Comparison of ENCODE assay signal across 20 cellular contexts in the genomic region with DNA sequence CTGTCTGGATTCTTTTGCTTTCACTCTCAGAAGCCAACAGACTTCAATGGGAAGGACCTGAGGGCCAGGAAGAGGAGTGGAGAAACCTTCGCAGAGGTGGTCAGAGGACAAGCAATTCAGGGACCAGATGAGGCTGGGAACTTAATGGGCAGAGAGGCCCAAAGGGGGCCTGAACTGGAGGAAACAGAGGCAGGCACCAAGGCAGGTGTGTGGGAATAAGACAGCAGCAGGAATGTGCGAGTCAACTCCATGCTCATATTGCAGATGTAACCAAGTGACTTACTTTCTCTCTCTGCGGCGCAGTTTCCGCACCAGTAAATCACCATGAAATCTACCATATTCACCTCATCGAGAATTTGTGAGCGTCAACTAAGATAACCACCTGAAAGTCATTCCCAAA.
A peak's percentile ranks its signal among the peaks of the same experiment; 100 is the strongest.
DNase-seq lines count a peak whose midpoint lies in the region; ATAC-seq and TF ChIP-seq lines count a peak whose summit lies in the region.
"Had no signal": no experiment of that assay in that cellular context is flagged by ENCODE, and none has a peak within 500 bp of the region (broad histone marks: within the 10 kb centered on the region; RNA-seq: fewer than 3 reads in every experiment).

No MANE protein-coding gene starts in this region.

- dilution Hi-C loops in IMR-90 (cut with HindIII; ENCODE audit: low sequenced_read_pairs, unreplicated experiment) = no loop called here

- H3K9me1 ChIP-seq in IMR-90 (ENCODE audit: insufficient read depth, low read length) = peaks cover 9% of the 10 kb centered on the region

- H4K8ac ChIP-seq in IMR-90 (ENCODE audit: low read depth in 2 of 2, low read length in 2 of 2) = peak overlapping the region in 1 of 2 experiments; percentile 47; a peak in 1 of 4 replicates
- H4K8ac ChIP-seq in mesenchymal stem cell (ENCODE audit: low read length) = peak overlapping the region; percentile 19

- 83% methylated on average over 1 of the region's 7 CpGs; no CpG with 5 or more reads in 1 of the 2 experiments for WGBS in IMR-90 (ENCODE audit: extremely low coverage in 2 of 2, insufficient read length in 1 of 2), 2 experiments
- 97% methylated on average over 7 of the region's 7 CpGs for WGBS in mesenchymal stem cell

- peaks cover 37% of the 10 kb centered on the region for H3K4me1 Mint-ChIP-seq in CD14-positive monocyte
- H3K4me1 Mint-ChIP-seq in osteocyte (ENCODE audit: unreplicated experiment) = peaks cover 20% of the 10 kb centered on the region
- H3K4me1 Mint-ChIP-seq in Caco-2 (ENCODE audit: low read depth, unreplicated experiment) = no peaks in the 10 kb centered on the region
- H3K4me1 Mint-ChIP-seq: B cell; CD8-positive, alpha-beta memory T cell had no signal

- TF ChIP-seq CTCF in CD14-positive monocyte (IDR thresholded peaks at IDR 0.05) (no peak), IMR-90 (conservative IDR thresholded peaks at IDR 0.05; ENCODE audit: low read depth, low read length) (no peak), osteocyte (IDR thresholded peaks at IDR 0.05) (no peak), Caco-2 (IDR thresholded peaks at IDR 0.05; ENCODE audit: insufficient read depth in 1 of 2, low read depth in 1 of 2, low read length in 1 of 2, severe bottlenecking in 1 of 2, unreplicated experiment in 1 of 2) (no peak)

- H2BK5ac ChIP-seq in IMR-90 (ENCODE audit: low read depth, low read length, poor library complexity, severe bottlenecking) = no peak overlapping the region
- no peak overlapping the region for H2BK5ac ChIP-seq in mesenchymal stem cell (ENCODE audit: low read depth, low read length, poor library complexity, severe bottlenecking)

- H3K36me3 Mint-ChIP-seq in CD14-positive monocyte = peaks cover 3 to 4% of the 10 kb centered on the region in 2 donors
- H3K36me3 Mint-ChIP-seq in osteocyte (ENCODE audit: unreplicated experiment) = no peaks in the 10 kb centered on the region
- no peaks in the 10 kb centered on the region for H3K36me3 Mint-ChIP-seq in Caco-2 (ENCODE audit: insufficient read depth, unreplicated experiment)
- H3K36me3 Mint-ChIP-seq: CD8-positive, alpha-beta memory T cell had no signal

- H4K91ac ChIP-seq in IMR-90 (ENCODE audit: insufficient read depth, low read depth, low read length) (0 out of 2 replicates have a peak overlapping the region, but pooled peaks have one; percentile 6), mesenchymal stem cell (ENCODE audit: low read length) (no peak overlapping the region)

- no peak overlapping the region for H3K56ac ChIP-seq in IMR-90 (ENCODE audit: extremely low read depth, insufficient read depth, low read length)

- no peaks in the 10 kb centered on the region for H3K27me3 ChIP-seq in IMR-90 (ENCODE audit: control insufficient read depth, insufficient read depth, low read length)
- H3K27me3 ChIP-seq in mesenchymal stem cell (ENCODE audit: control insufficient read depth in 1 of 2, insufficient read depth in 1 of 2, low read length in 2 of 2) = no peaks in the 10 kb centered on the region
- H3K27me3 ChIP-seq in Caco-2 (replicated peaks; ENCODE audit: control insufficient read depth, insufficient read depth, low read length) = no peaks in the 10 kb centered on the region
- H3K27me3 ChIP-seq: BLaER1 had no signal

- H3K4me3 Mint-ChIP-seq in CD14-positive monocyte (peak overlapping the region in 1 of 2 donors; percentile 61), osteocyte (ENCODE audit: unreplicated experiment) (no peak overlapping the region), Caco-2 (ENCODE audit: unreplicated experiment) (no peak overlapping the region)
- H3K4me3 Mint-ChIP-seq: B cell; CD4-positive, alpha-beta T cell; CD8-positive, alpha-beta memory T cell; GM23338; HFFc6 had no signal

- CTCF ChIA-PET in IMR-90 (lab: Yijun Ruan, JAX) = interaction anchor here (0.7 kb wide), 1 partner anchor 15 kb away, joined by 3 read pairs; no protein-coding TSS in a partner anchor
- CTCF ChIA-PET in Caco-2 (lab: Charles Lee) = no interaction called here

- H4K5ac ChIP-seq in IMR-90 (ENCODE audit: low read depth, low read length) = 0 out of 2 replicates have a peak overlapping the region, but pooled peaks have one; percentile 45

- no peak overlapping the region for H3K23ac ChIP-seq in IMR-90 (ENCODE audit: low read depth, low read length)
- no peak overlapping the region for H3K23ac ChIP-seq in mesenchymal stem cell (ENCODE audit: low read length in 2 of 2)

- peak overlapping the region; percentile 36; the same call in 1 of the 2 replicates for H2BK20ac ChIP-seq in IMR-90 (ENCODE audit: low read depth, low read length)

- H3K4me3 ChIP-seq in IMR-90 (ENCODE audit: insufficient read depth, low read depth, low read length) = no peak overlapping the region
- H3K4me3 ChIP-seq in mesenchymal stem cell (ENCODE audit: insufficient read depth in 1 of 2, low read depth in 1 of 2, low read length in 2 of 2) = no peak overlapping the region
- no peak overlapping the region for H3K4me3 ChIP-seq in Caco-2 (ENCODE audit: low read depth, low read length)
- H3K4me3 ChIP-seq: BLaER1, GM23338, HAP-1 had no signal

- H2BK15ac ChIP-seq in IMR-90 (ENCODE audit: low read depth, low read length) (no peak overlapping the region), mesenchymal stem cell (ENCODE audit: low read depth, poor library complexity, severe bottlenecking) (no peak overlapping the region)

- H3K18ac ChIP-seq in IMR-90 (ENCODE audit: low read depth, low read length) (no peak overlapping the region), mesenchymal stem cell (ENCODE audit: low read depth in 1 of 2, low read length in 2 of 2) (no peak overlapping the region)

- BruUV-seq in IMR-90 (replicated peaks; lab: Mats Ljungman, UMichigan) (no TSS peak), Caco-2 (replicated peaks; lab: Mats Ljungman, UMichigan) (no TSS peak)

- ATAC-seq in IMR-90 (ENCODE audit: low read depth) = no peak
- no peak for ATAC-seq in HG02571 (IDR thresholded peaks at IDR 0.05; ENCODE audit: unreplicated experiment)
- ATAC-seq: GM23338 had no signal

- no peak overlapping the region for H3K9ac ChIP-seq in IMR-90 (ENCODE audit: low read depth, low read length)
- H3K9ac ChIP-seq in mesenchymal stem cell (ENCODE audit: low read length) = no peak overlapping the region
- H3K9ac ChIP-seq: BLaER1 had no signal

- H3K14ac ChIP-seq in IMR-90 (replicated peaks; ENCODE audit: low read depth, low read length) (no peak overlapping the region), mesenchymal stem cell (ENCODE audit: low read length in 2 of 2) (peak overlapping the region in 1 of 2 experiments; percentile 75)

- POLR2A ChIA-PET in IMR-90 (lab: Charles Lee; ENCODE audit: unreplicated experiment) = no interaction called here
- POLR2A ChIA-PET in Caco-2 (lab: Charles Lee) = no interaction called here

- H3K9me3 ChIP-seq in IMR-90 (ENCODE audit: control insufficient read depth, insufficient read depth, low read length) (no peaks in the 10 kb centered on the region), mesenchymal stem cell (ENCODE audit: control insufficient read depth, low read length) (no peaks in the 10 kb centered on the region), Caco-2 (no peaks in the 10 kb centered on the region; the same call in 1 of the 2 replicates)
- H3K9me3 ChIP-seq: BLaER1, HAP-1 had no signal

- H3K27ac Mint-ChIP-seq in CD14-positive monocyte (peak overlapping the region in 4 of 7 donors; percentile 48 to 79 (median 76)), osteocyte (ENCODE audit: unreplicated experiment) (peak overlapping the region; percentile 67), Caco-2 (ENCODE audit: unreplicated experiment) (no peak overlapping the region)
- H3K27ac Mint-ChIP-seq: B cell; CD4-positive, alpha-beta T cell; CD8-positive, alpha-beta memory T cell; HFFc6 had no signal

- in situ Hi-C loops in IMR-90 (cut with MboI; ENCODE audit: low sequenced_read_pairs) = no loop called here

- H3K4me1 ChIP-seq in IMR-90 (ENCODE audit: control insufficient read depth, insufficient read depth, low read length) = peaks cover 9% of the 10 kb centered on the region
- H3K4me1 ChIP-seq in mesenchymal stem cell (ENCODE audit: control insufficient read depth, insufficient read depth, low read depth, low read length) = peaks cover 19% of the 10 kb centered on the region
- no peaks in the 10 kb centered on the region for H3K4me1 ChIP-seq in Caco-2
- H3K4me1 ChIP-seq: BLaER1, HAP-1 had no signal

- H2AFZ ChIP-seq in IMR-90 (replicated peaks; ENCODE audit: low read length, poor library complexity) (peak overlapping the region; percentile 27), mesenchymal stem cell (ENCODE audit: low read depth, low read length) (no peak overlapping the region)
- H2AFZ ChIP-seq: GM23338 had no signal

- H2AK5ac ChIP-seq in IMR-90 (ENCODE audit: low read depth, low read length) (no peak overlapping the region), mesenchymal stem cell (ENCODE audit: low read length, severe bottlenecking) (peak overlapping the region; percentile 38)

- H2AK9ac ChIP-seq in IMR-90 (replicated peaks; ENCODE audit: low read depth, low read length, poor library complexity) = no peak overlapping the region

- no peak overlapping the region for H2BK12ac ChIP-seq in mesenchymal stem cell (ENCODE audit: low read length in 2 of 2)

- no peaks in the 10 kb centered on the region for H4K20me1 ChIP-seq in IMR-90 (ENCODE audit: insufficient read depth, low read length)
- H4K20me1 ChIP-seq: BLaER1 had no signal

- H3K4ac ChIP-seq in IMR-90 (ENCODE audit: low read depth, low read length) = peak overlapping the region; percentile 18; the same call in 1 of the 2 replicates
- no peak overlapping the region for H3K4ac ChIP-seq in mesenchymal stem cell (ENCODE audit: low read depth in 1 of 2, low read length in 2 of 2)

- H3K27ac ChIP-seq in IMR-90 (ENCODE audit: insufficient read depth, low read length) = no peak overlapping the region
- H3K27ac ChIP-seq in mesenchymal stem cell (ENCODE audit: low read length, poor library complexity, severe bottlenecking) = no peak overlapping the region
- H3K27ac ChIP-seq: 22Rv1, BLaER1, C4-2B had no signal

- H3K36me3 ChIP-seq in IMR-90 (ENCODE audit: control insufficient read depth, insufficient read depth, low read length) = no peaks in the 10 kb centered on the region
- H3K36me3 ChIP-seq in mesenchymal stem cell (ENCODE audit: control insufficient read depth in 1 of 2, insufficient read depth in 2 of 2, low read depth in 1 of 2, low read length in 2 of 2) = peaks cover 0 to 4% of the 10 kb centered on the region in 2 experiments
- no peaks in the 10 kb centered on the region for H3K36me3 ChIP-seq in Caco-2 (ENCODE audit: control insufficient read depth, insufficient read depth, low read length)
- H3K36me3 ChIP-seq: BLaER1, HAP-1 had no signal

- H2BK120ac ChIP-seq in IMR-90 (ENCODE audit: low read depth, low read length) = no peak overlapping the region; the same call in 1 of the 2 replicates
- H2BK120ac ChIP-seq in mesenchymal stem cell (ENCODE audit: low read depth, low read length) = no peak overlapping the region

- TF ChIP-seq POLR2A in IMR-90 (IDR thresholded peaks at IDR 0.05; ENCODE audit: low read depth, low read length) = no peak

- DNase-seq in CD14-positive monocyte (ENCODE audit: low spot score) (no peak), IMR-90 (no peak), mesenchymal stem cell (no peak), osteocyte (ENCODE audit: extremely low spot score, unreplicated experiment) (no peak), NCI-H2029 (lab: John Stamatoyannopoulos, UW) (no peak), Caco-2 (no peak)
- DNase-seq: Calu3; CD4-positive, alpha-beta T cell; CD8-positive, alpha-beta memory T cell; DMS53; DMS79 treated with DMSO at 0.1 percent for 48 hours; GF-D8; HFFc6 had no signal

- H3K27me3 Mint-ChIP-seq in CD14-positive monocyte (ENCODE audit: low read depth in 3 of 3) = peaks cover 3 to 4% (median 3%) of the 10 kb centered on the region in 3 donors
- H3K27me3 Mint-ChIP-seq in osteocyte (ENCODE audit: unreplicated experiment) = no peaks in the 10 kb centered on the region
- peaks cover 6% of the 10 kb centered on the region for H3K27me3 Mint-ChIP-seq in Caco-2 (ENCODE audit: insufficient read depth, unreplicated experiment)
- H3K27me3 Mint-ChIP-seq: B cell; CD4-positive, alpha-beta T cell; CD8-positive, alpha-beta memory T cell had no signal

- H3K4me2 ChIP-seq in IMR-90 (ENCODE audit: low read depth, low read length) (no peak overlapping the region), mesenchymal stem cell (ENCODE audit: low read length, poor library complexity, severe bottlenecking) (no peak overlapping the region)
- H3K4me2 ChIP-seq: BLaER1, GM23338 had no signal

- intact Hi-C loops in CD14-positive monocyte (cut with micrococcal nuclease) = loop anchor here in 1 of 2 donors (10.0 kb wide), 1 partner anchor 55 kb away; no protein-coding TSS in a partner anchor
- intact Hi-C loops in IMR-90 (cut with micrococcal nuclease) = no loop called here
- intact Hi-C loops in Caco-2 (cut with micrococcal nuclease; ENCODE audit: unreplicated experiment) = no loop called here

- no peak for TF ChIP-seq RAD21 in IMR-90 (IDR thresholded peaks at IDR 0.05; ENCODE audit: low read length)

- H3K79me1 ChIP-seq in IMR-90 (ENCODE audit: low read depth in 1 of 2, low read length in 2 of 2) = peaks cover 9 to 57% of the 10 kb centered on the region in 2 experiments; a peak in 3 of 4 replicates
- peaks cover 13% of the 10 kb centered on the region for H3K79me1 ChIP-seq in mesenchymal stem cell (replicated peaks; ENCODE audit: low read length, poor library complexity, severe bottlenecking)

- H3K9me3 Mint-ChIP-seq in CD14-positive monocyte (peaks cover 0 to 9% (median 4%) of the 10 kb centered on the region in 7 donors), osteocyte (ENCODE audit: unreplicated experiment) (no peaks in the 10 kb centered on the region), Caco-2 (ENCODE audit: unreplicated experiment) (no peaks in the 10 kb centered on the region)
- H3K9me3 Mint-ChIP-seq: CD4-positive, alpha-beta T cell; GM23338; HFFc6 had no signal
